ENCODE assay signal across 8 cellular contexts in the genomic region with DNA sequence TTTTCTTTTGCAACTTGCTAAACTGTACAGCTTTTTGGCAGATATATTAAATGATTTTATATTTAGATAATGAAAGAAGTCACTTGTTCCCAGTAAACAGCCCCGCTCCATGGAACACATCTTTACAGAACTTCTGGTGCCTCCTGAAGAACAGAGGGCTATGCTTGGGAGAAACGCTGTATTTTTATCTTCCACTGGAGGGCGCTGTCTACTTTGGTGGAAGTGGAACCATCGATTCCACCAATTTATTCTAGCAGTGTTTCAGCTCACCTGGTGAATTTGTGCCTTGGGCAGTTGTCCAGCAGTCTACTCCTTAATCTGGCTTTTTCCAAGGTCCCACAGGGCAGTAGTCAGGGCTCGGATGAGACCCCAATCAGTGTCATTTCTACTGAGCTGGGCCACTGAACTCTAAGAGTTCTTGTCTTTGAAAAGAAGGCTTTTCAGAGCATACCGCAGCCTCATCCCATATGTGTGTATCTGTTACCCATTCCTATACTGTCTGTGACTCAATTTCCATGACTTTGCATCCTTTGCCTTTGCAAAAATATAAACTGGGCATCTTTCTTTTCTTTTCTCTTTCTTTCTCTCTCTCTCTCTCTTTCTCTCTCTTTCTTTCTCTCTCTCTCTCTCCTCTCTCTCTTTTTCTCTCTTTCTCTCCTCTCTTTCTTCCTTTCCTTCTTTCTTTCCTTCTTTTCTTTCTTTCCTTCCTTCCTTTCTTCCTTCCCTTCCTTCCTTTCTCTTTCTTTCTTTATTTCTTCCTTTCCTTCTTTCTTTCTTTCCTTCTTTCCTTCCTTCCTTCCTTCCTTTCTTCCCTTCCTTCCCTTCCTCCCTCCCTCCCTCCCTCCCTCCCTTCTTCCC.
DNase-seq lines count a peak whose midpoint lies in the region; ATAC-seq and TF ChIP-seq lines count a peak whose summit lies in the region.

No MANE protein-coding gene starts in this region.

- H3K9me3 ChIP-seq in right atrium auricular region (no peaks in the 10 kb centered on the region), spleen (no peaks in the 10 kb centered on the region)

- no peaks in the 10 kb centered on the region for H3K27me3 ChIP-seq in right atrium auricular region
- peaks cover 0 to 6% (median 0%) of the 10 kb centered on the region in 7 donors for H3K27me3 ChIP-seq in spleen (replicated peaks in 1 of 7)

- intact Hi-C loops in CD14-positive monocyte (cut with micrococcal nuclease) (loop anchor here in 1 of 2 donors (2.0 kb wide), 1 partner anchor 225 kb away; no protein-coding TSS in a partner anchor), spleen (cut with DNase I; ENCODE audit: low total_unique reads) (no loop called here)

- H3K4me3 ChIP-seq in right atrium auricular region = no peak overlapping the region
- H3K4me3 ChIP-seq in spleen = no peak overlapping the region

- CTCF ChIA-PET in activated CD8-positive, alpha-beta T cell treated with anti-CD3 and anti-CD28 coated beads, Interleukin-2, amount 10 ng/mL, durations not matched to agents 7 days and 5 days (lab: Charles Lee) = interaction anchor here (0.6 to 1.6 kb wide), 5 partner anchors 16 to 1273 kb away, joined by 3 read pairs; no protein-coding TSS in a partner anchor

- peak; percentile 41 for ATAC-seq in activated CD8-positive, alpha-beta T cell treated with anti-CD3 and anti-CD28 coated beads, Interleukin-2, amount 10 ng/mL, durations not matched to agents 7 days and 5 days
- ATAC-seq in HG03095 (IDR thresholded peaks at IDR 0.05; ENCODE audit: unreplicated experiment) (no peak), omental fat pad (ENCODE audit: low FRiP score) (no peak)

- H3K4me3 Mint-ChIP-seq in CD14-positive monocyte = no peak overlapping the region
- no peak overlapping the region for H3K4me3 Mint-ChIP-seq in activated CD8-positive, alpha-beta T cell treated with anti-CD3 and anti-CD28 coated beads, Interleukin-2, amount 10 ng/mL, durations not matched to agents 7 days and 5 days

- POLR2A ChIA-PET in activated CD8-positive, alpha-beta T cell treated with anti-CD3 and anti-CD28 coated beads, Interleukin-2, amount 10 ng/mL, durations not matched to agents 7 days and 5 days (lab: Charles Lee) = no interaction called here

- peaks cover 1 to 6% (median 4%) of the 10 kb centered on the region in 3 donors for H3K27me3 Mint-ChIP-seq in CD14-positive monocyte (ENCODE audit: low read depth in 3 of 3)
- peaks cover 5% of the 10 kb centered on the region for H3K27me3 Mint-ChIP-seq in activated CD8-positive, alpha-beta T cell treated with anti-CD3 and anti-CD28 coated beads, Interleukin-2, amount 10 ng/mL, durations not matched to agents 7 days and 5 days (ENCODE audit: low read depth)

- peak; percentile 80 for TF ChIP-seq CTCF in CD14-positive monocyte (IDR thresholded peaks at IDR 0.05)
- TF ChIP-seq CTCF in GM12874 (IDR thresholded peaks at IDR 0.05; ENCODE audit: insufficient read depth, low read depth, low read length) = peak; percentile 68
- TF ChIP-seq CTCF in right atrium auricular region (IDR thresholded peaks at IDR 0.05) = peak; percentile 70 to 79
- peak; percentile 10 to 73 (median 59) for TF ChIP-seq CTCF in spleen (IDR thresholded peaks at IDR 0.05 in 8 of 11, conservative IDR thresholded peaks at IDR 0.05 in 3 of 11)
- no peak for TF ChIP-seq CTCF in omental fat pad (IDR thresholded peaks at IDR 0.05)

- H3K27ac Mint-ChIP-seq in CD14-positive monocyte = no peak overlapping the region
- no peak overlapping the region for H3K27ac Mint-ChIP-seq in activated CD8-positive, alpha-beta T cell treated with anti-CD3 and anti-CD28 coated beads, Interleukin-2, amount 10 ng/mL, durations not matched to agents 7 days and 5 days

- peaks cover 0 to 8% (median 2%) of the 10 kb centered on the region in 7 donors for H3K9me3 Mint-ChIP-seq in CD14-positive monocyte
- H3K9me3 Mint-ChIP-seq in activated CD8-positive, alpha-beta T cell treated with anti-CD3 and anti-CD28 coated beads, Interleukin-2, amount 10 ng/mL, durations not matched to agents 7 days and 5 days (ENCODE audit: insufficient read depth) = no peaks in the 10 kb centered on the region

- no peak overlapping the region for H3K27ac ChIP-seq in right atrium auricular region
- no peak overlapping the region for H3K27ac ChIP-seq in spleen

- no peak for TF ChIP-seq POLR2A in spleen (IDR thresholded peaks at IDR 0.05)

- no peaks in the 10 kb centered on the region for H3K4me1 ChIP-seq in right atrium auricular region
- peaks cover 0 to 4% (median 0%) of the 10 kb centered on the region in 6 donors for H3K4me1 ChIP-seq in spleen

- WGBS in spleen, 5 donors = 30 to 40% (median 33%) methylated on average over 6 of the region's 6 CpGs

- H3K36me3 Mint-ChIP-seq in CD14-positive monocyte = no peaks in the 10 kb centered on the region
- no peaks in the 10 kb centered on the region for H3K36me3 Mint-ChIP-seq in activated CD8-positive, alpha-beta T cell treated with anti-CD3 and anti-CD28 coated beads, Interleukin-2, amount 10 ng/mL, durations not matched to agents 7 days and 5 days (ENCODE audit: low read depth)

- no peak for DNase-seq in CD14-positive monocyte (ENCODE audit: low spot score)
- DNase-seq in NCI-H2196 treated with DMSO at 0.1 percent for 48 hours (lab: John Stamatoyannopoulos, UW; ENCODE audit: unreplicated experiment) = peak; percentile 23
- peak; percentile 51 for DNase-seq in activated CD8-positive, alpha-beta T cell treated with anti-CD3 and anti-CD28 coated beads, Interleukin-2, amount 10 ng/mL, durations not matched to agents 7 days and 5 days
- no peak for DNase-seq in right atrium auricular region (ENCODE audit: low spot score)
- DNase-seq in spleen = no peak
- no peak for DNase-seq in omental fat pad (ENCODE audit: low spot score)

- H3K36me3 ChIP-seq in right atrium auricular region (no peaks in the 10 kb centered on the region), spleen (no peaks in the 10 kb centered on the region)

- H3K4me1 Mint-ChIP-seq in CD14-positive monocyte = peaks cover 9% of the 10 kb centered on the region
- no peaks in the 10 kb centered on the region for H3K4me1 Mint-ChIP-seq in activated CD8-positive, alpha-beta T cell treated with anti-CD3 and anti-CD28 coated beads, Interleukin-2, amount 10 ng/mL, durations not matched to agents 7 days and 5 days (ENCODE audit: low read depth)

Comparison
In these comparisons a context has a peak if more than half of its experiments do, and no peak if none do; other contexts are left out.
1. DNase-seq: peak in NCI-H2196 treated with DMSO at 0.1 percent for 48 hours (single experiment) and activated CD8-positive, alpha-beta T cell treated with anti-CD3 and anti-CD28 coated beads, Interleukin-2, amount 10 ng/mL, durations not matched to agents 7 days and 5 days (single experiment); none in CD14-positive monocyte (single experiment), right atrium auricular region (single experiment), spleen (single experiment) and omental fat pad (single experiment).
2. CTCF ChIP-seq: peak in CD14-positive monocyte (single experiment), GM12874 (single experiment), right atrium auricular region (2 of 2) and spleen (11 of 11); none in omental fat pad (0 of 3).